1 cellular context compared by ENCODE assay signal in the genomic region with DNA sequence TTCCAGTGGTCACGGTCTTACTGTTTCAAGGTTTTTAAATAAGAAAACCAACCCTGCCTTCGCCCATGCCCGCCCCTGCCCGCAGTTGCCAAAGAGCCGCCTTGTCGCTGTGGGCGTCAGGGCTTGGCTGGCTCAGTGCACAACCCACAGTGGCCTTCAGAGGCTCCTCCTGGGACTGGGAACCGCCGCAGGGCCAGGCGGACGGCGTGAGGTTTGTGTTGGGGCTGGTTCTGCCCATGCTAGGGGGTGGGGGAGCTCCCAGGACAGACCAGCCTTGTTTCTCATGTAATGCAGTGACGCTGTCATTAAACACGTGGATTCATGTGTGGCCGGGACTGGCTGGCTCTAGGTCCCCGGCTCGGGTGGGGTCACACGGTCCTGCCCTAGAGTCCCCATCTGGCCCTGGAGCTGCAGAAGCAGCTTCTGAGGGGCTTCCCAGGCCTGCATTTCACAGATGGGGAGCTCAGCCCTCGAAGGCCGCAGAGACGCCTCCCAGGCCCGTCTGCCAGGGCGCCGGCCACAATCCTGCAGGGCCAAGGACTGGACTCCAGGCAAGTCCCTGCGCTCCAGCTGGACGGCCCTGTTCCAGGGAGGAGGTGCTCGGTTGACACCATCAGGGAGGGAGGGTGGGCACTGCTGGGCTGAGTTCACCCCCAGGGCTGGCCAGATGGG.
TF ChIP-seq lines count a peak whose summit lies in the region.

No MANE protein-coding gene starts in this region.

TF ChIP-seq in IMR-90, 13 proteins besides CTCF, POLR2A, EP300 and RAD21:
- TF ChIP-seq RFX5 (IDR thresholded peaks at IDR 0.05; ENCODE audit: low read depth, low read length) (no peak), FOS (IDR thresholded peaks at IDR 0.05; ENCODE audit: low read depth, low read length) (no peak), NFE2L2 (IDR thresholded peaks at IDR 0.05; ENCODE audit: low read depth, low read length) (no peak), ELK1 (IDR thresholded peaks at IDR 0.05; ENCODE audit: borderline replicate concordance, low read depth, low read length) (no peak), BHLHE40 (IDR thresholded peaks at IDR 0.05; ENCODE audit: low read depth, low read length) (no peak), MAZ (IDR thresholded peaks at IDR 0.05; ENCODE audit: borderline replicate concordance, low read depth, low read length) (no peak), CEBPB (IDR thresholded peaks at IDR 0.05; ENCODE audit: low read depth, low read length) (no peak), MXI1 (IDR thresholded peaks at IDR 0.05; ENCODE audit: borderline replicate concordance, low read depth, low read length) (no peak), CHD1 (IDR thresholded peaks at IDR 0.05; ENCODE audit: low read depth, low read length) (no peak)
- TF ChIP-seq, protein P1, sequence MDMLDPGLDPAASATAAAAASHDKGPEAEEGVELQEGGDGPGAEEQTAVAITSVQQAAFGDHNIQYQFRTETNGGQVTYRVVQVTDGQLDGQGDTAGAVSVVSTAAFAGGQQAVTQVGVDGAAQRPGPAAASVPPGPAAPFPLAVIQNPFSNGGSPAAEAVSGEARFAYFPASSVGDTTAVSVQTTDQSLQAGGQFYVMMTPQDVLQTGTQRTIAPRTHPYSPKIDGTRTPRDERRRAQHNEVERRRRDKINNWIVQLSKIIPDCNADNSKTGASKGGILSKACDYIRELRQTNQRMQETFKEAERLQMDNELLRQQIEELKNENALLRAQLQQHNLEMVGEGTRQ (IDR thresholded peaks at IDR 0.05; ENCODE audit: low read depth, low read length) = no peak
